19 cellular contexts compared by ENCODE assay signal in genomic region chr14:87643005-87643404, GRCh38.
DNase-seq lines count a peak whose midpoint lies in the region; FAIRE-seq and TF ChIP-seq lines count a peak whose summit lies in the region.
"Had no signal": no experiment of that assay in that cellular context is flagged by ENCODE, and none has a peak within 500 bp of the region (broad histone marks: within the 10 kb centered on the region; RNA-seq: fewer than 3 reads in every experiment).

No MANE protein-coding gene starts in this region.

- intact Hi-C loops in sigmoid colon (cut with DNase I) = no loop called here
- intact Hi-C loops in kidney (cut with DNase I) = no loop called here

- TF ChIP-seq POLR2A in sigmoid colon (IDR thresholded peaks at IDR 0.05) = no peak

- WGBS in sigmoid colon, 2 donors = 59 to 67% methylated on average over 4 of the region's 4 CpGs

- H3K9ac ChIP-seq in kidney (ENCODE audit: low read length in 2 of 2) = no peak overlapping the region
- H3K9ac ChIP-seq: BLaER1 treated with 17β-estradiol and CSF1 and Interleukin-3, amounts not matched to agents 10 nM and 100 nM had no signal

- H3K4me3 ChIP-seq in epithelial cell of esophagus (ENCODE audit: low read length) (no peak overlapping the region), sigmoid colon (no peak overlapping the region), kidney (ENCODE audit: low read length in 2 of 2) (no peak overlapping the region)
- H3K4me3 ChIP-seq: BLaER1 treated with 17β-estradiol and CSF1 and Interleukin-3, amounts not matched to agents 10 nM and 100 nM had no signal

- peaks cover 0 to 18% (median 5%) of the 10 kb centered on the region in 4 donors for H3K4me1 ChIP-seq in sigmoid colon
- H3K4me1 ChIP-seq in kidney (ENCODE audit: control insufficient read depth in 1 of 2, insufficient read depth in 1 of 2, low read depth in 1 of 2, low read length in 2 of 2) = no peaks in the 10 kb centered on the region

- DNase-seq in NCI-H1105 (lab: John Stamatoyannopoulos, UW) (peak; percentile 94), NCI-H2171 (lab: John Stamatoyannopoulos, UW) (peak; percentile 35), epithelial cell of esophagus (ENCODE audit: low read depth) (peak; percentile 27), sigmoid colon (peak; percentile 68), kidney (no peak), RPMI8226 (no peak)
- no peak for DNase-seq in stimulated activated naive CD4-positive, alpha-beta T cell (lab: John Stamatoyannopoulos, UW)
- DNase-seq: activated CD4-positive, alpha-beta T cell treated with anti-CD3 and anti-CD28 coated beads for 1 hour; activated CD8-positive, alpha-beta memory T cell treated with anti-CD3 and anti-CD28 coated beads, Interleukin-2, amount 50 U/mL, for 48 hours; activated naive CD4-positive, alpha-beta T cell treated with Interleukin-2 at 50 U/mL for 16 hours; brain microvascular endothelial cell; DMS53; midbrain; NCI-H2029; SHP77 treated with DMSO at 0.1 percent for 48 hours had no signal

- H3K27me3 ChIP-seq in sigmoid colon = no peaks in the 10 kb centered on the region
- H3K27me3 ChIP-seq: BLaER1 treated with 17β-estradiol and CSF1 and Interleukin-3, amounts not matched to agents 10 nM and 100 nM; brain microvascular endothelial cell had no signal

- TF ChIP-seq EP300 in sigmoid colon (IDR thresholded peaks at IDR 0.05) = no peak

- FAIRE-seq in kidney (lab: Jason Lieb, UNC) = no peak
- FAIRE-seq: GM18507, HTR-8/SVneo, islet of Langerhans had no signal

- H3K27ac ChIP-seq in sigmoid colon = no peak overlapping the region
- no peak overlapping the region for H3K27ac ChIP-seq in kidney (ENCODE audit: low read depth in 2 of 2, low read length in 2 of 2)
- H3K27ac ChIP-seq: BLaER1 treated with 17β-estradiol and CSF1 and Interleukin-3, amounts not matched to agents 10 nM and 100 nM; brain microvascular endothelial cell had no signal

- no peaks in the 10 kb centered on the region for H3K36me3 ChIP-seq in sigmoid colon
- no peaks in the 10 kb centered on the region for H3K36me3 ChIP-seq in kidney (ENCODE audit: control insufficient read depth in 1 of 2, insufficient read depth in 2 of 2, low read length in 2 of 2)
- H3K36me3 ChIP-seq: BLaER1 treated with 17β-estradiol and CSF1 and Interleukin-3, amounts not matched to agents 10 nM and 100 nM; brain microvascular endothelial cell had no signal

- no peak for TF ChIP-seq CTCF in epithelial cell of esophagus (IDR thresholded peaks at IDR 0.05; ENCODE audit: insufficient read depth, low read depth, low read length, missing control alignments)
- TF ChIP-seq CTCF in sigmoid colon (IDR thresholded peaks at IDR 0.05) = no peak
- TF ChIP-seq CTCF in kidney (IDR thresholded peaks at IDR 0.05; ENCODE audit: borderline replicate concordance, extremely low read depth, insufficient read depth) = no peak

- H3K9me3 ChIP-seq in sigmoid colon = no peaks in the 10 kb centered on the region
- H3K9me3 ChIP-seq in kidney (ENCODE audit: control insufficient read depth in 1 of 2, low read length in 2 of 2) = no peaks in the 10 kb centered on the region

Comparison
In these comparisons a context has a peak if more than half of its experiments do, and no peak if none do; other contexts are left out.
1. DNase-seq: peak in NCI-H1105 (single experiment), NCI-H2171 (single experiment), epithelial cell of esophagus (single experiment) and sigmoid colon (single experiment); none in kidney (single experiment), stimulated activated naive CD4-positive, alpha-beta T cell (0 of 6) and RPMI8226 (single experiment).